Comparison of ENCODE assay signal across 9 cellular contexts in the genomic region with DNA sequence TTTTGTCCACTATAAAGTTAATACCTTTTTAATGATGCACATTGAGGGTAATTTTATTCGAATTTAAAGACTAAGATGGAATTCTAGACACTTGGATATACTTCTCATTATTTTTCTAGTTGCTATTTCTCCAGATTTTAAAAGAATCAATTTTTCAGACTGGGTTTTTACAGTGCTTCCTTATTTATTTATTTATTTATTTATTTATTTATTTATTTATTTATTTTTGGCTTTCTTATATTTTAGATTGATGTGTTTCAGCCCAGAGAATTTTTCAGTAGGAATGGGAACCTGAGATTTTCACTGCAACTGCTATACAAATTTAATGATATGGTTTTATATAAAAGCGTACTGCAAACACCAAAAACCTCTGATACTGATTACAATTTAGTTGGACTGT.
"Had no signal": no experiment of that assay in that cellular context is flagged by ENCODE, and none has a peak within 500 bp of the region (broad histone marks: within the 10 kb centered on the region; RNA-seq: fewer than 3 reads in every experiment).

No MANE protein-coding gene starts in this region.

- H3K27me3 Mint-ChIP-seq: IgD-negative memory B cell had no signal

- H3K4me2 ChIP-seq: KMS-11 had no signal

- H3K4me3 Mint-ChIP-seq: IgD-negative memory B cell had no signal

- H3K4me3 ChIP-seq: K562 had no signal

- H3K36me3 Mint-ChIP-seq: IgD-negative memory B cell had no signal

- FAIRE-seq: HepG2, HTR-8/SVneo, K562 had no signal

- ATAC-seq: HepG2, K562 had no signal

- H3K27ac Mint-ChIP-seq: IgD-negative memory B cell had no signal

- DNase-seq: IMR-90, KBM-7, KG1 had no signal

- H3K4me1 Mint-ChIP-seq: IgD-negative memory B cell had no signal

- H3K27ac ChIP-seq: HL-60, KMS-11 had no signal
